In genomic region chr6:27205375-27206278, GRCh38 we compare ENCODE assay signal across 9 cellular contexts. TPM values are rescaled to one million over a fixed set of nuclear protein-coding genes. Genes with fewer than 3 reads are reported as not detected.
DNase-seq lines count a peak whose midpoint lies in the region; ATAC-seq and TF ChIP-seq lines count a peak whose summit lies in the region.
"Had no signal": no experiment of that assay in that cellular context is flagged by ENCODE, and none has a peak within 500 bp of the region (broad histone marks: within the 10 kb centered on the region; RNA-seq: fewer than 3 reads in every experiment).

No MANE protein-coding gene starts in this region.

- peak; percentile 42 for DNase-seq in ELR (ENCODE audit: low read depth)
- peak; percentile 14 for DNase-seq in RPMI7951 (ENCODE audit: low read depth)
- peak; percentile 6 to 42 for DNase-seq in cardiac fibroblast (ENCODE audit: low read depth in 2 of 2)
- DNase-seq in neural crest cell (ENCODE audit: low read depth, low spot score): no peak
- no peak for DNase-seq in T1000 (lab: John Stamatoyannopoulos, UW)
- no peak for DNase-seq in 8988T
- DNase-seq: caudate nucleus had no signal

- ATAC-seq in HG03159 (IDR thresholded peaks at IDR 0.05; ENCODE audit: unreplicated experiment) (no peak), GM21423 (IDR thresholded peaks at IDR 0.05; ENCODE audit: unreplicated experiment) (no peak)

- H3K4me1 Mint-ChIP-seq in neural crest cell: peaks cover 6% of the 10 kb centered on the region

- H3K27me3 Mint-ChIP-seq in neural crest cell (ENCODE audit: low read depth): peaks cover 40% of the 10 kb centered on the region

- H3K27ac Mint-ChIP-seq in neural crest cell (ENCODE audit: unreplicated experiment): no peak overlapping the region

- H3K9me3 Mint-ChIP-seq in neural crest cell: no peaks in the 10 kb centered on the region

- TF ChIP-seq CTCF in cardiac fibroblast (IDR thresholded peaks at IDR 0.05; ENCODE audit: low read depth, low read length) (no peak), neural crest cell (conservative IDR thresholded peaks at IDR 0.05) (no peak)

- peak overlapping the region; percentile 78 for H3K4me3 Mint-ChIP-seq in neural crest cell

- H3K36me3 Mint-ChIP-seq in neural crest cell (ENCODE audit: low read depth): no peaks in the 10 kb centered on the region

- H3K4me3 ChIP-seq in cardiac fibroblast (replicated peaks in 1 of 2; ENCODE audit: low read depth in 2 of 2, low read length in 2 of 2): peak overlapping the region in 1 of 2 donors; percentile 8

RNA-seq across cellular contexts. Expression of gene PRSS16, which starts 41.9 kb away (rescaled TPM):
- total RNA-seq in RPMI7951 (2014; rRNA removed; shearing (Covaris generic)): 0.36 TPM in 1 of 2 replicates, not detected in the other
- total RNA-seq in neural crest cell: 0.57 and 0.63 TPM in 2 replicates

Comparison
In these comparisons a context has a peak if more than half of its experiments do, and no peak if none do; other contexts are left out.
1. DNase-seq: peak in ELR (single experiment), RPMI7951 (single experiment) and cardiac fibroblast (2 of 2); none in neural crest cell (single experiment), T1000 (single experiment) and 8988T (single experiment).